ENCODE assay signal across 8 cellular contexts in genomic region chr2:45643095-45643494, GRCh38. TPM values are rescaled to one million over a fixed set of nuclear protein-coding genes. Genes with fewer than 3 reads are reported as not detected.
DNase-seq lines count a peak whose midpoint lies in the region; ATAC-seq, FAIRE-seq and TF ChIP-seq lines count a peak whose summit lies in the region.

No MANE protein-coding gene starts in this region.

- no peaks in the 10 kb centered on the region for H3K27me3 ChIP-seq in Karpas-422 (ENCODE audit: low read length)
- peaks cover 12% of the 10 kb centered on the region for H3K27me3 ChIP-seq in neural cell (ENCODE audit: insufficient read depth, low read depth, low read length)

- CTCF ChIA-PET in Calu3 (lab: Charles Lee), result interaction anchor here (1.2 kb wide), 1 partner anchor 136 kb away, joined by 4 read pairs; no protein-coding TSS in a partner anchor

- DNase-seq in Calu3 (no peak), Karpas-422 (no peak), endothelial cell (ENCODE audit: low spot score) (no peak), GM12891 (ENCODE audit: insufficient read length, low spot score) (no peak)
- DNase-seq in effector memory CD8-positive, alpha-beta T cell, result no peak
- DNase-seq in stimulated activated CD4-positive, alpha-beta T cell treated with anti-CD3 and anti-CD28 coated beads, Interleukin-4, amount 100 ng/mL, for 1 hour, result no peak
- DNase-seq in activated CD8-positive, alpha-beta memory T cell treated with anti-CD3 and anti-CD28 coated beads for 24 hours, result no peak

- intact Hi-C loops in Calu3 (cut with micrococcal nuclease; ENCODE audit: unreplicated experiment), result no loop called here

- BruUV-seq in Calu3 (replicated peaks; lab: Mats Ljungman, UMichigan), result no TSS peak

- peak overlapping the region; percentile 72 for H3K9ac ChIP-seq in Karpas-422 (ENCODE audit: low read length)
- H3K9ac ChIP-seq in neural cell (ENCODE audit: low read length), result no peak overlapping the region

- H3K27me3 Mint-ChIP-seq in Calu3 (ENCODE audit: unreplicated experiment) (peaks cover 49% of the 10 kb centered on the region), endothelial cell (ENCODE audit: unreplicated experiment) (peaks cover 12% of the 10 kb centered on the region)
- peaks cover 46 to 63% of the 10 kb centered on the region in 2 donors for H3K27me3 Mint-ChIP-seq in effector memory CD8-positive, alpha-beta T cell

- H3K36me3 ChIP-seq in Karpas-422 (ENCODE audit: insufficient read depth, low read length), result no peaks in the 10 kb centered on the region
- H3K36me3 ChIP-seq in neural cell (ENCODE audit: insufficient read depth, low read length), result no peaks in the 10 kb centered on the region

- H3K36me3 Mint-ChIP-seq in Calu3 (ENCODE audit: insufficient read depth, unreplicated experiment), result peaks cover 4% of the 10 kb centered on the region
- H3K36me3 Mint-ChIP-seq in effector memory CD8-positive, alpha-beta T cell (ENCODE audit: insufficient read depth), result no peaks in the 10 kb centered on the region
- H3K36me3 Mint-ChIP-seq in endothelial cell (ENCODE audit: low read depth, unreplicated experiment), result peaks cover 4% of the 10 kb centered on the region

- peaks cover 15% of the 10 kb centered on the region for H3K4me1 ChIP-seq in Karpas-422 (ENCODE audit: low read length)

- H4K20me1 ChIP-seq in Karpas-422 (ENCODE audit: insufficient read depth, low read depth, low read length) (no peaks in the 10 kb centered on the region), neural cell (ENCODE audit: insufficient read depth) (no peaks in the 10 kb centered on the region)

- ATAC-seq in effector memory CD8-positive, alpha-beta T cell (replicated peaks), result peak; percentile 19

- TF ChIP-seq CTCF in Calu3 (IDR thresholded peaks at IDR 0.05; ENCODE audit: unreplicated experiment) (no peak), neural cell (IDR thresholded peaks at IDR 0.05; ENCODE audit: poor library complexity, severe bottlenecking) (no peak), endothelial cell (IDR thresholded peaks at IDR 0.05; ENCODE audit: unreplicated experiment) (no peak)

- TF ChIP-seq RAD21 in neural cell (conservative IDR thresholded peaks at IDR 0.05), result no peak

- H3K27ac ChIP-seq in Karpas-422 (ENCODE audit: low read length) (no peak overlapping the region), neural cell (ENCODE audit: low read length) (no peak overlapping the region)

- H3K4me3 ChIP-seq in Karpas-422 (ENCODE audit: low read length) (peak overlapping the region; percentile 72), neural cell (ENCODE audit: low read length) (peak overlapping the region; percentile 55)

- H2AFZ ChIP-seq in Karpas-422 (ENCODE audit: low read length) (0 out of 2 replicates have a peak overlapping the region, but pooled peaks have one; percentile 89), neural cell (ENCODE audit: low read depth, low read length) (no peak overlapping the region)

- H3K9me3 ChIP-seq in Karpas-422 (ENCODE audit: low read length) (no peaks in the 10 kb centered on the region), neural cell (ENCODE audit: low read length) (no peaks in the 10 kb centered on the region)

- H3K9me2 ChIP-seq in Karpas-422 (replicated peaks; ENCODE audit: insufficient read depth, low read length) (no peaks in the 10 kb centered on the region), neural cell (ENCODE audit: insufficient read depth, low read length) (no peaks in the 10 kb centered on the region)

- no peaks in the 10 kb centered on the region for H3F3A ChIP-seq in neural cell (ENCODE audit: insufficient read depth, low read length, poor library complexity, severe bottlenecking)

- H3K4me1 Mint-ChIP-seq in Calu3 (ENCODE audit: low read depth, unreplicated experiment) (peaks cover 20% of the 10 kb centered on the region), endothelial cell (ENCODE audit: unreplicated experiment) (peaks cover 4% of the 10 kb centered on the region)
- peaks cover 7 to 10% of the 10 kb centered on the region in 2 donors for H3K4me1 Mint-ChIP-seq in effector memory CD8-positive, alpha-beta T cell (ENCODE audit: low read depth in 2 of 2)

- H3K9me3 Mint-ChIP-seq in Calu3 (ENCODE audit: low read depth, unreplicated experiment) (no peaks in the 10 kb centered on the region), endothelial cell (ENCODE audit: unreplicated experiment) (no peaks in the 10 kb centered on the region)
- H3K9me3 Mint-ChIP-seq in effector memory CD8-positive, alpha-beta T cell, result no peaks in the 10 kb centered on the region

- H3K4me2 ChIP-seq in Karpas-422 (ENCODE audit: low read depth, low read length, poor library complexity, severe bottlenecking) (peak overlapping the region; percentile 93), neural cell (ENCODE audit: low read length) (no peak overlapping the region)

- H3K27ac Mint-ChIP-seq in Calu3 (ENCODE audit: unreplicated experiment), result peak overlapping the region; percentile 49
- peak overlapping the region; percentile 50 to 75 for H3K27ac Mint-ChIP-seq in effector memory CD8-positive, alpha-beta T cell
- no peak overlapping the region for H3K27ac Mint-ChIP-seq in endothelial cell (ENCODE audit: unreplicated experiment)

- no peak for TF ChIP-seq EP300 in neural cell (conservative IDR thresholded peaks at IDR 0.05; ENCODE audit: poor library complexity, severe bottlenecking)

- TF ChIP-seq POLR2A in GM12891 (IDR thresholded peaks at IDR 0.05; ENCODE audit: low read depth, low read length), result no peak

- peak overlapping the region; percentile 76 for H3K4me3 Mint-ChIP-seq in Calu3 (ENCODE audit: low read depth, unreplicated experiment)
- peak overlapping the region; percentile 72 to 82 for H3K4me3 Mint-ChIP-seq in effector memory CD8-positive, alpha-beta T cell
- H3K4me3 Mint-ChIP-seq in endothelial cell (ENCODE audit: unreplicated experiment), result no peak overlapping the region

- no peak for FAIRE-seq in GM12891 (lab: Jason Lieb, UNC)

- H3K79me2 ChIP-seq in Karpas-422 (ENCODE audit: low read length) (no peaks in the 10 kb centered on the region), neural cell (replicated peaks; ENCODE audit: insufficient read depth, low read length) (no peaks in the 10 kb centered on the region)

TF ChIP-seq in neural cell, 6 proteins besides CTCF, POLR2A, EP300 and RAD21 (continues in another document):
- TF ChIP-seq EZH2 (IDR thresholded peaks at IDR 0.05; ENCODE audit: borderline replicate concordance, insufficient read depth, low read length, poor library complexity, severe bottlenecking) (no peak), POLR2AphosphoS5 (IDR thresholded peaks at IDR 0.05) (no peak), SMC3 (conservative IDR thresholded peaks at IDR 0.05; ENCODE audit: poor library complexity) (no peak), MXI1 (conservative IDR thresholded peaks at IDR 0.05; ENCODE audit: poor library complexity, severe bottlenecking) (no peak), TAF1 (IDR thresholded peaks at IDR 0.05; ENCODE audit: low read depth) (no peak)

TF ChIP-seq in GM12891, 5 proteins besides CTCF, POLR2A, EP300 and RAD21:
- TF ChIP-seq TAF1 (IDR thresholded peaks at IDR 0.05; ENCODE audit: low read depth, low read length) (no peak), POLR2AphosphoS5 (IDR thresholded peaks at IDR 0.05; ENCODE audit: low read depth, low read length) (no peak), PAX5 (IDR thresholded peaks at IDR 0.05; ENCODE audit: insufficient read depth, low read length, severe bottlenecking) (no peak), SPI1 (IDR thresholded peaks at IDR 0.05; ENCODE audit: low read depth, low read length) (no peak), POU2F2 (IDR thresholded peaks at IDR 0.05; ENCODE audit: low read depth, low read length) (no peak)
TF ChIP-seq in GM12891: peak in this region for 0.

RNA-seq across cellular contexts. Expression of gene PRKCE, which starts 8.4 kb away (rescaled TPM):
- total RNA-seq in Calu3 (2022) (17.7 and 20.6 TPM in 2 replicates), endothelial cell (ENCODE audit: unreplicated experiment) (24.2 TPM)
- total RNA-seq in Karpas-422 (2014; rRNA removed; shearing (Covaris generic); ENCODE audit: low replicate concordance), result 61.8 and 94.7 TPM in 2 replicates
- polyA plus RNA-seq in neural cell, result 5.4 and 6.6 TPM in 2 replicates
- polyA minus RNA-seq in neural cell, result 13.6 and 13.9 TPM in 2 replicates
- 9.4 TPM for polyA plus RNA-seq in GM12891 (2012; ENCODE audit: low read depth, missing spikeins)

RNA-seq across cellular contexts. Expression of gene SRBD1, which starts 32.0 kb away (rescaled TPM):
- total RNA-seq in Calu3 (2022), result 10.7 and 14.4 TPM in 2 replicates
- 11.1 and 29.7 TPM in 2 replicates for total RNA-seq in Karpas-422 (2014; rRNA removed; shearing (Covaris generic); ENCODE audit: low replicate concordance)
- polyA plus RNA-seq in neural cell, result 3.7 and 5.3 TPM in 2 replicates
- polyA minus RNA-seq in neural cell, result 47.2 and 52.1 TPM in 2 replicates
- total RNA-seq in endothelial cell (ENCODE audit: unreplicated experiment), result 18.2 TPM
- polyA plus RNA-seq in GM12891 (2012; ENCODE audit: low read depth, missing spikeins), result 10.8 TPM
